15 cellular contexts compared by ENCODE assay signal in the genomic region with DNA sequence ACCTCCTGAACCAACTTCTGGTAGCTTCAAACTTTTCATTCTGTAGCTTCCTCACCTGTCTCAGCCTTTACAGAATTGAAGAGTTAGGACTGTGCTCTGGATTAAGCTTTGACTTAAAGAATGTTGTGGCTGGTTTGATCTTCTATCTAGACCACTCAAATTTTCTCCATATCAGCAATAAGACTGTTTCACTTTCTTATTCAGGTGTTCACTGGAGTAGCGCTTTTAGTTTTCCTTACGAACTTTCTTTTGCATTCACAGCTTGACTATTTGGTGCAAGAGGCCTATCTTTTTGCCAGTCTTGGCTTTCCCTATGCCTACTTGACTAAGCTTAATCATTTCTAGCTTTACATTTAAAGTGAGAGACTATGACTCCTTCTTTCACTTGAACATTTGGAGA. TPM values are rescaled to one million over a fixed set of nuclear protein-coding genes. Genes with fewer than 3 reads are reported as not detected.
DNase-seq lines count a peak whose midpoint lies in the region; ATAC-seq and TF ChIP-seq lines count a peak whose summit lies in the region.
"Had no signal": no experiment of that assay in that cellular context is flagged by ENCODE, and none has a peak within 500 bp of the region (broad histone marks: within the 10 kb centered on the region; RNA-seq: fewer than 3 reads in every experiment).

No MANE protein-coding gene starts in this region.

- peaks cover 13% of the 10 kb centered on the region for H3K36me3 Mint-ChIP-seq in activated T-cell treated with anti-CD3 and anti-CD28 coated beads, Interleukin-2, amount 50 U/mL, for 4 hours (ENCODE audit: insufficient read depth)
- peaks cover 12% of the 10 kb centered on the region for H3K36me3 Mint-ChIP-seq in activated T-cell treated with anti-CD3 and anti-CD28 coated beads, Interleukin-2, amount 50 U/mL, for 24 hours (ENCODE audit: low read depth)
- H3K36me3 Mint-ChIP-seq in CD8-positive, alpha-beta memory T cell: peaks cover 6 to 17% (median 9%) of the 10 kb centered on the region in 3 donors
- H3K36me3 Mint-ChIP-seq in T-cell: peaks cover 15% of the 10 kb centered on the region
- H3K36me3 Mint-ChIP-seq in activated naive CD8-positive, alpha-beta T cell treated with anti-CD3 and anti-CD28 coated beads, Interleukin-2, amount 50 U/mL, for 24 hours (ENCODE audit: low read depth): peaks cover 17% of the 10 kb centered on the region

- intact Hi-C loops in heart left ventricle (cut with DNase I): no loop called here

- no peaks in the 10 kb centered on the region for H3K36me3 ChIP-seq in CD8-positive, alpha-beta memory T cell (ENCODE audit: insufficient read depth, low read length)
- peaks cover 0 to 6% (median 0%) of the 10 kb centered on the region in 9 donors for H3K36me3 ChIP-seq in heart left ventricle

- H3K4me1 Mint-ChIP-seq in activated T-cell treated with anti-CD3 and anti-CD28 coated beads, Interleukin-2, amount 50 U/mL, for 4 hours (ENCODE audit: low read depth): peaks cover 18% of the 10 kb centered on the region
- H3K4me1 Mint-ChIP-seq in activated T-cell treated with anti-CD3 and anti-CD28 coated beads, Interleukin-2, amount 50 U/mL, for 24 hours (ENCODE audit: low read depth): peaks cover 24% of the 10 kb centered on the region
- peaks cover 18 to 30% (median 22%) of the 10 kb centered on the region in 3 donors for H3K4me1 Mint-ChIP-seq in CD8-positive, alpha-beta memory T cell
- H3K4me1 Mint-ChIP-seq in T-cell: peaks cover 21 to 26% (median 22%) of the 10 kb centered on the region in 3 donors
- H3K4me1 Mint-ChIP-seq in activated naive CD8-positive, alpha-beta T cell treated with anti-CD3 and anti-CD28 coated beads, Interleukin-2, amount 50 U/mL, for 24 hours: peaks cover 19% of the 10 kb centered on the region

- DNase-seq in activated T-cell treated with anti-CD3 and anti-CD28 coated beads, Interleukin-2, amount 50 U/mL, for 4 hours: no peak
- no peak for DNase-seq in activated T-cell treated with anti-CD3 and anti-CD28 coated beads, Interleukin-2, amount 50 U/mL, for 24 hours
- DNase-seq in CD8-positive, alpha-beta memory T cell: no peak
- DNase-seq in T-cell: no peak
- DNase-seq in activated naive CD8-positive, alpha-beta T cell treated with anti-CD3 and anti-CD28 coated beads, Interleukin-2, amount 50 U/mL, for 24 hours: no peak
- DNase-seq in KBM-7: no peak
- no peak for DNase-seq in heart left ventricle
- DNase-seq: ACHN; CD4-positive, alpha-beta T cell; GOT3; NCI-H1092; NCI-H2107; NCI-H345; NCI-H526 treated with DMSO at 0.1 percent for 48 hours had no signal

- no peak for TF ChIP-seq CTCF in heart left ventricle (IDR thresholded peaks at IDR 0.05)

- H3K4me1 ChIP-seq in CD8-positive, alpha-beta memory T cell (ENCODE audit: insufficient read depth, low read length): peaks cover 6% of the 10 kb centered on the region
- H3K4me1 ChIP-seq in heart left ventricle: peaks cover 0 to 5% (median 0%) of the 10 kb centered on the region in 12 donors

- H3K27ac ChIP-seq in CD8-positive, alpha-beta memory T cell (ENCODE audit: low read depth, low read length): no peak overlapping the region
- H3K27ac ChIP-seq in heart left ventricle: no peak overlapping the region
- H3K27ac ChIP-seq: RWPE1 had no signal

- H3K4me3 ChIP-seq in CD8-positive, alpha-beta memory T cell (ENCODE audit: low read length): no peak overlapping the region
- no peak overlapping the region for H3K4me3 ChIP-seq in heart left ventricle

- TF ChIP-seq POLR2A in heart left ventricle (IDR thresholded peaks at IDR 0.05): no peak

- H3K27ac Mint-ChIP-seq in activated T-cell treated with anti-CD3 and anti-CD28 coated beads, Interleukin-2, amount 50 U/mL, for 24 hours: no peak overlapping the region
- H3K27ac Mint-ChIP-seq in CD8-positive, alpha-beta memory T cell: peak overlapping the region in 4 of 8 donors; percentile 29 to 56 (median 48)
- peak overlapping the region; percentile 68 to 82 for H3K27ac Mint-ChIP-seq in T-cell
- no peak overlapping the region for H3K27ac Mint-ChIP-seq in activated naive CD8-positive, alpha-beta T cell treated with anti-CD3 and anti-CD28 coated beads, Interleukin-2, amount 50 U/mL, for 24 hours
- H3K27ac Mint-ChIP-seq: CD4-positive, alpha-beta T cell had no signal

- peak; percentile 43 to 63 for ATAC-seq in activated T-cell treated with anti-CD3 and anti-CD28 coated beads, Interleukin-2, amount 50 U/mL, for 4 hours
- ATAC-seq in T-cell (replicated peaks in 1 of 4) (no peak), heart left ventricle (no peak)
- ATAC-seq in activated naive CD8-positive, alpha-beta T cell treated with anti-CD3 and anti-CD28 coated beads, Interleukin-2, amount 50 U/mL, for 24 hours: peak; percentile 16

- H3K27me3 ChIP-seq in CD8-positive, alpha-beta memory T cell (ENCODE audit: insufficient read depth, low read length, poor library complexity, severe bottlenecking): no peaks in the 10 kb centered on the region
- H3K27me3 ChIP-seq in heart left ventricle: no peaks in the 10 kb centered on the region

- H3K9me3 Mint-ChIP-seq in activated T-cell treated with anti-CD3 and anti-CD28 coated beads, Interleukin-2, amount 50 U/mL, for 4 hours: no peaks in the 10 kb centered on the region
- H3K9me3 Mint-ChIP-seq in activated T-cell treated with anti-CD3 and anti-CD28 coated beads, Interleukin-2, amount 50 U/mL, for 24 hours: no peaks in the 10 kb centered on the region
- no peaks in the 10 kb centered on the region for H3K9me3 Mint-ChIP-seq in CD8-positive, alpha-beta memory T cell
- H3K9me3 Mint-ChIP-seq in T-cell: peaks cover 0 to 4% (median 0%) of the 10 kb centered on the region in 3 donors
- H3K9me3 Mint-ChIP-seq in activated naive CD8-positive, alpha-beta T cell treated with anti-CD3 and anti-CD28 coated beads, Interleukin-2, amount 50 U/mL, for 24 hours: peaks cover 4% of the 10 kb centered on the region

- POLR2A ChIA-PET in CD8-positive, alpha-beta memory T cell (lab: Charles Lee): interaction anchor here (0.6 kb wide), 1 partner anchor 32 kb away, joined by 3 read pairs; a partner anchor contains a TSS
- POLR2A ChIA-PET in T-cell (lab: Charles Lee): no interaction called here

- H3K9me3 ChIP-seq in CD8-positive, alpha-beta memory T cell (ENCODE audit: low read length): no peaks in the 10 kb centered on the region
- H3K9me3 ChIP-seq in heart left ventricle: peaks cover 0 to 3% (median 0%) of the 10 kb centered on the region in 12 donors

- WGBS in heart left ventricle, 4 donors: 96 to 98% (median 98%) methylated on average over 2 of the region's 2 CpGs

- no peaks in the 10 kb centered on the region for H3K27me3 Mint-ChIP-seq in activated T-cell treated with anti-CD3 and anti-CD28 coated beads, Interleukin-2, amount 50 U/mL, for 4 hours (ENCODE audit: low read depth)
- H3K27me3 Mint-ChIP-seq in activated T-cell treated with anti-CD3 and anti-CD28 coated beads, Interleukin-2, amount 50 U/mL, for 24 hours: no peaks in the 10 kb centered on the region
- H3K27me3 Mint-ChIP-seq in CD8-positive, alpha-beta memory T cell: peaks cover 0 to 1% of the 10 kb centered on the region in 2 donors
- H3K27me3 Mint-ChIP-seq in T-cell: no peaks in the 10 kb centered on the region
- H3K27me3 Mint-ChIP-seq in activated naive CD8-positive, alpha-beta T cell treated with anti-CD3 and anti-CD28 coated beads, Interleukin-2, amount 50 U/mL, for 24 hours: no peaks in the 10 kb centered on the region
- H3K27me3 Mint-ChIP-seq: CD4-positive, alpha-beta T cell had no signal

- CTCF ChIA-PET in CD8-positive, alpha-beta memory T cell (lab: Charles Lee): no interaction called here
- CTCF ChIA-PET in T-cell (lab: Charles Lee): interaction anchor here in 1 of 2 donors (0.8 kb wide), 1 partner anchor 85 kb away, joined by 3 read pairs; no protein-coding TSS in a partner anchor

- in situ Hi-C loops in KBM-7 (cut with MboI; ENCODE audit: low pct_unique_long_range_greater_than_20kb, low sequenced_read_pairs): no loop called here

- H3K4me3 Mint-ChIP-seq in activated T-cell treated with anti-CD3 and anti-CD28 coated beads, Interleukin-2, amount 50 U/mL, for 4 hours: no peak overlapping the region
- H3K4me3 Mint-ChIP-seq in activated T-cell treated with anti-CD3 and anti-CD28 coated beads, Interleukin-2, amount 50 U/mL, for 24 hours: no peak overlapping the region
- peak overlapping the region in 6 of 7 donors; percentile 15 to 64 (median 54) for H3K4me3 Mint-ChIP-seq in CD8-positive, alpha-beta memory T cell
- H3K4me3 Mint-ChIP-seq in T-cell: peak overlapping the region in 2 of 3 donors; percentile 5 to 10
- no peak overlapping the region for H3K4me3 Mint-ChIP-seq in activated naive CD8-positive, alpha-beta T cell treated with anti-CD3 and anti-CD28 coated beads, Interleukin-2, amount 50 U/mL, for 24 hours
- H3K4me3 Mint-ChIP-seq: CD4-positive, alpha-beta T cell had no signal

RNA-seq across cellular contexts. Expression of a gene that starts 31.5 kb away (rescaled TPM):
- 1 to 10 TPM; 2.5 to 4.8 (median 3.1) TPM for total RNA-seq in activated T-cell treated with anti-CD3 and anti-CD28 coated beads, Interleukin-2, amount 50 U/mL, for 4 hours
- total RNA-seq in CD8-positive, alpha-beta memory T cell: 1 to 10 TPM; 6.6 to 7.9 TPM
- 5.3 TPM for polyA plus RNA-seq in CD8-positive, alpha-beta memory T cell
- total RNA-seq in T-cell (10 to 100 TPM in 4 of 5 donors, 1 to 10 TPM in 1; 7.8 to 21.7 (median 12.6) TPM), heart left ventricle (10 to 100 TPM; 20.8 to 42.9 (median 33.9) TPM)
- 1 to 10 TPM; 7.2 to 9.5 TPM for polyA plus RNA-seq in heart left ventricle

Comparison
In these comparisons a context has a peak if more than half of its experiments do, and no peak if none do; other contexts are left out.
1. ATAC-seq: peak in activated T-cell treated with anti-CD3 and anti-CD28 coated beads, Interleukin-2, amount 50 U/mL, for 4 hours (2 of 2) and activated naive CD8-positive, alpha-beta T cell treated with anti-CD3 and anti-CD28 coated beads, Interleukin-2, amount 50 U/mL, for 24 hours (single experiment); none in T-cell (0 of 4) and heart left ventricle (0 of 4).
2. H3K4me3 Mint-ChIP-seq: peak in CD8-positive, alpha-beta memory T cell (6 of 7) and T-cell (2 of 3); none in activated T-cell treated with anti-CD3 and anti-CD28 coated beads, Interleukin-2, amount 50 U/mL, for 4 hours (single experiment), activated T-cell treated with anti-CD3 and anti-CD28 coated beads, Interleukin-2, amount 50 U/mL, for 24 hours (single experiment) and activated naive CD8-positive, alpha-beta T cell treated with anti-CD3 and anti-CD28 coated beads, Interleukin-2, amount 50 U/mL, for 24 hours (single experiment).
3. H3K27ac Mint-ChIP-seq: peak in T-cell (2 of 2); none in activated T-cell treated with anti-CD3 and anti-CD28 coated beads, Interleukin-2, amount 50 U/mL, for 24 hours (single experiment) and activated naive CD8-positive, alpha-beta T cell treated with anti-CD3 and anti-CD28 coated beads, Interleukin-2, amount 50 U/mL, for 24 hours (single experiment).